1 cellular context compared by ENCODE assay signal in the genomic region with DNA sequence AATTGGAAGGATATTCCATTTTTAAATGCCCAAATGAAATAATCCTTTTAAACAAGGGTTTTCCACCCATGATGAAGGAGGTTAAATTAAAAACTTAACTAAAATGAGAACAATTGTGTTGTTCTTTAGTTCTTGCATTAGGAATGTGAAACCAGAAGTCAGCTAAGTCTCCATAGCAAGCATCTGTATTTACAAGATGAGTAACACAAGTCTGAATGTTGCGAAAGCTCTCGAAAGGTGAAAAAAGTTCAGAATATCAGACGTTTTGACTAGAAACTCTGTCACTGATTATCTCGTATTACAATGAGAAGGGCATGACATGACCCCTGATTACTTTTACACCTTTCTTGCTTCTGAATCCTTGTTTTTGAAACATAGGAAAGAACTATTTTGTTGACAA.
TF ChIP-seq lines count a peak whose summit lies in the region.

No MANE protein-coding gene starts in this region.

TF ChIP-seq in HepG2, 621 proteins besides CTCF, POLR2A, EP300 and RAD21 (continued from another document and continues in another):
- no peak for TF ChIP-seq ZSCAN22 (CRISPR knock-in tag; IDR thresholded peaks at IDR 0.05)
- TF ChIP-seq, protein P1, sequence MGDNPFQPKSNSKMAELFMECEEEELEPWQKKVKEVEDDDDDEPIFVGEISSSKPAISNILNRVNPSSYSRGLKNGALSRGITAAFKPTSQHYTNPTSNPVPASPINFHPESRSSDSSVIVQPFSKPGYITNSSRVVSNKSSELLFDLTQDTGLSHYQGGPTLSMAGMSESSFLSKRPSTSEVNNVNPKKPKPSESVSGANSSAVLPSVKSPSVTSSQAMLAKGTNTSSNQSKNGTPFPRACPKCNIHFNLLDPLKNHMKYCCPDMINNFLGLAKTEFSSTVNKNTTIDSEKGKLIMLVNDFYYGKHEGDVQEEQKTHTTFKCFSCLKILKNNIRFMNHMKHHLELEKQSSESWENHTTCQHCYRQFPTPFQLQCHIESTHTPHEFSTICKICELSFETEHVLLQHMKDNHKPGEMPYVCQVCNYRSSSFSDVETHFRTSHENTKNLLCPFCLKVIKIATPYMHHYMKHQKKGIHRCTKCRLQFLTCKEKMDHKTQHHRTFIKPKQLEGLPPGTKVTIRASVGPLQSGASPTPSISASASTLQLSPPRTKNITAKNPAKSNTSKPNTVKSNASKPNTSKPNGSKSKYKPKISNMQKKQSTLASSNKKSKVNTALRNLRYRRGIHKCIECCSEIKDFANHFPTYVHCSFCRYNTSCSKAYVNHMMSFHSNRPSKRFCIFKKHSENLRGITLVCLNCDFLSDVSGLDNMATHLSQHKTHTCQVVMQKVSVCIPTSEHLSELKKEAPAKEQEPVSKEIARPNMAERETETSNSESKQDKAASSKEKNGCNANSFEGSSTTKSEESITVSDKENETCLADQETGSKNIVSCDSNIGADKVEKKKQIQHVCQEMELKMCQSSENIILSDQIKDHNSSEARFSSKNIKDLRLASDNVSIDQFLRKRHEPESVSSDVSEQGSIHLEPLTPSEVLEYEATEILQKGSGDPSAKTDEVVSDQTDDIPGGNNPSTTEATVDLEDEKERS (CRISPR knock-in tag; IDR thresholded peaks at IDR 0.05), result no peak
- no peak for TF ChIP-seq MAZ (IDR thresholded peaks at IDR 0.05; ENCODE audit: borderline replicate concordance, low read depth, low read length)
- no peak for TF ChIP-seq MAZ (CRISPR knock-in tag; IDR thresholded peaks at IDR 0.05; ENCODE audit: low read depth)
- TF ChIP-seq ZNF562 (CRISPR knock-in tag; IDR thresholded peaks at IDR 0.05; ENCODE audit: borderline replicate concordance), result no peak
- no peak for TF ChIP-seq ZNF256 (CRISPR knock-in tag; conservative IDR thresholded peaks at IDR 0.05)
- no peak for TF ChIP-seq KLF6 (CRISPR knock-in tag; IDR thresholded peaks at IDR 0.05)
- TF ChIP-seq DPF2 (CRISPR knock-in tag; IDR thresholded peaks at IDR 0.05; ENCODE audit: borderline replicate concordance, low read depth), result no peak
- no peak for TF ChIP-seq SYNCRIP (IDR thresholded peaks at IDR 0.05; ENCODE audit: insufficient read depth, low read depth, low read length)
- TF ChIP-seq CBX5 (CRISPR knock-in tag; IDR thresholded peaks at IDR 0.05; ENCODE audit: borderline replicate concordance), result no peak
- no peak for TF ChIP-seq ZFY (CRISPR knock-in tag; IDR thresholded peaks at IDR 0.05)
- TF ChIP-seq ZNF510 (CRISPR knock-in tag; IDR thresholded peaks at IDR 0.05; ENCODE audit: low read depth), result no peak
- TF ChIP-seq BORCS8-MEF2B (CRISPR knock-in tag; IDR thresholded peaks at IDR 0.05), result no peak
- TF ChIP-seq, protein P2, sequence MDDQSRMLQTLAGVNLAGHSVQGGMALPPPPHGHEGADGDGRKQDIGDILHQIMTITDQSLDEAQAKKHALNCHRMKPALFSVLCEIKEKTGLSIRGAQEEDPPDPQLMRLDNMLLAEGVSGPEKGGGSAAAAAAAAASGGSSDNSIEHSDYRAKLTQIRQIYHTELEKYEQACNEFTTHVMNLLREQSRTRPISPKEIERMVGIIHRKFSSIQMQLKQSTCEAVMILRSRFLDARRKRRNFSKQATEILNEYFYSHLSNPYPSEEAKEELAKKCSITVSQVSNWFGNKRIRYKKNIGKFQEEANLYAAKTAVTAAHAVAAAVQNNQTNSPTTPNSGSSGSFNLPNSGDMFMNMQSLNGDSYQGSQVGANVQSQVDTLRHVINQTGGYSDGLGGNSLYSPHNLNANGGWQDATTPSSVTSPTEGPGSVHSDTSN (CRISPR knock-in tag; IDR thresholded peaks at IDR 0.05; ENCODE audit: borderline replicate concordance), result no peak
- TF ChIP-seq THAP11 (CRISPR knock-in tag; IDR thresholded peaks at IDR 0.05), result no peak
- no peak for TF ChIP-seq ZSCAN20 (CRISPR knock-in tag; IDR thresholded peaks at IDR 0.05; ENCODE audit: borderline replicate concordance)
- TF ChIP-seq, protein P3, sequence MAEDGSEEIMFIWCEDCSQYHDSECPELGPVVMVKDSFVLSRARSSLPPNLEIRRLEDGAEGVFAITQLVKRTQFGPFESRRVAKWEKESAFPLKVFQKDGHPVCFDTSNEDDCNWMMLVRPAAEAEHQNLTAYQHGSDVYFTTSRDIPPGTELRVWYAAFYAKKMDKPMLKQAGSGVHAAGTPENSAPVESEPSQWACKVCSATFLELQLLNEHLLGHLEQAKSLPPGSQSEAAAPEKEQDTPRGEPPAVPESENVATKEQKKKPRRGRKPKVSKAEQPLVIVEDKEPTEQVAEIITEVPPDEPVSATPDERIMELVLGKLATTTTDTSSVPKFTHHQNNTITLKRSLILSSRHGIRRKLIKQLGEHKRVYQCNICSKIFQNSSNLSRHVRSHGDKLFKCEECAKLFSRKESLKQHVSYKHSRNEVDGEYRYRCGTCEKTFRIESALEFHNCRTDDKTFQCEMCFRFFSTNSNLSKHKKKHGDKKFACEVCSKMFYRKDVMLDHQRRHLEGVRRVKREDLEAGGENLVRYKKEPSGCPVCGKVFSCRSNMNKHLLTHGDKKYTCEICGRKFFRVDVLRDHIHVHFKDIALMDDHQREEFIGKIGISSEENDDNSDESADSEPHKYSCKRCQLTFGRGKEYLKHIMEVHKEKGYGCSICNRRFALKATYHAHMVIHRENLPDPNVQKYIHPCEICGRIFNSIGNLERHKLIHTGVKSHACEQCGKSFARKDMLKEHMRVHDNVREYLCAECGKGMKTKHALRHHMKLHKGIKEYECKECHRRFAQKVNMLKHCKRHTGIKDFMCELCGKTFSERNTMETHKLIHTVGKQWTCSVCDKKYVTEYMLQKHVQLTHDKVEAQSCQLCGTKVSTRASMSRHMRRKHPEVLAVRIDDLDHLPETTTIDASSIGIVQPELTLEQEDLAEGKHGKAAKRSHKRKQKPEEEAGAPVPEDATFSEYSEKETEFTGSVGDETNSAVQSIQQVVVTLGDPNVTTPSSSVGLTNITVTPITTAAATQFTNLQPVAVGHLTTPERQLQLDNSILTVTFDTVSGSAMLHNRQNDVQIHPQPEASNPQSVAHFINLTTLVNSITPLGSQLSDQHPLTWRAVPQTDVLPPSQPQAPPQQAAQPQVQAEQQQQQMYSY (CRISPR knock-in tag; IDR thresholded peaks at IDR 0.05), result no peak
- no peak for TF ChIP-seq RELA (CRISPR knock-in tag; IDR thresholded peaks at IDR 0.05)
- no peak for TF ChIP-seq HNRNPLL (IDR thresholded peaks at IDR 0.05; ENCODE audit: low read depth, low read length, poor library complexity, severe bottlenecking)
- TF ChIP-seq, protein P4, sequence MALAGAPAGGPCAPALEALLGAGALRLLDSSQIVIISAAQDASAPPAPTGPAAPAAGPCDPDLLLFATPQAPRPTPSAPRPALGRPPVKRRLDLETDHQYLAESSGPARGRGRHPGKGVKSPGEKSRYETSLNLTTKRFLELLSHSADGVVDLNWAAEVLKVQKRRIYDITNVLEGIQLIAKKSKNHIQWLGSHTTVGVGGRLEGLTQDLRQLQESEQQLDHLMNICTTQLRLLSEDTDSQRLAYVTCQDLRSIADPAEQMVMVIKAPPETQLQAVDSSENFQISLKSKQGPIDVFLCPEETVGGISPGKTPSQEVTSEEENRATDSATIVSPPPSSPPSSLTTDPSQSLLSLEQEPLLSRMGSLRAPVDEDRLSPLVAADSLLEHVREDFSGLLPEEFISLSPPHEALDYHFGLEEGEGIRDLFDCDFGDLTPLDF (CRISPR knock-in tag; IDR thresholded peaks at IDR 0.05), result no peak
- TF ChIP-seq TMF1 (CRISPR knock-in tag; IDR thresholded peaks at IDR 0.05; ENCODE audit: low read depth), result no peak
- TF ChIP-seq, protein P5, sequence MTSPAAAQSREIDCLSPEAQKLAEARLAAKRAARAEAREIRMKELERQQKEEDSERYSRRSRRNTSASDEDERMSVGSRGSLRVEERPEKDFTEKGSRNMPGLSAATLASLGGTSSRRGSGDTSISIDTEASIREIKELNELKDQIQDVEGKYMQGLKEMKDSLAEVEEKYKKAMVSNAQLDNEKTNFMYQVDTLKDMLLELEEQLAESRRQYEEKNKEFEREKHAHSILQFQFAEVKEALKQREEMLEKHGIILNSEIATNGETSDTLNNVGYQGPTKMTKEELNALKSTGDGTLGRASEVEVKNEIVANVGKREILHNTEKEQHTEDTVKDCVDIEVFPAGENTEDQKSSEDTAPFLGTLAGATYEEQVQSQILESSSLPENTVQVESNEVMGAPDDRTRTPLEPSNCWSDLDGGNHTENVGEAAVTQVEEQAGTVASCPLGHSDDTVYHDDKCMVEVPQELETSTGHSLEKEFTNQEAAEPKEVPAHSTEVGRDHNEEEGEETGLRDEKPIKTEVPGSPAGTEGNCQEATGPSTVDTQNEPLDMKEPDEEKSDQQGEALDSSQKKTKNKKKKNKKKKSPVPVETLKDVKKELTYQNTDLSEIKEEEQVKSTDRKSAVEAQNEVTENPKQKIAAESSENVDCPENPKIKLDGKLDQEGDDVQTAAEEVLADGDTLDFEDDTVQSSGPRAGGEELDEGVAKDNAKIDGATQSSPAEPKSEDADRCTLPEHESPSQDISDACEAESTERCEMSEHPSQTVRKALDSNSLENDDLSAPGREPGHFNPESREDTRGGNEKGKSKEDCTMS (CRISPR knock-in tag; conservative IDR thresholded peaks at IDR 0.05), result no peak
- no peak for TF ChIP-seq ZFP82 (CRISPR knock-in tag; IDR thresholded peaks at IDR 0.05; ENCODE audit: borderline replicate concordance)
- TF ChIP-seq ASH2L (IDR thresholded peaks at IDR 0.05; ENCODE audit: insufficient read length, low read depth, low read length), result no peak
- TF ChIP-seq ZNF225 (CRISPR knock-in tag; IDR thresholded peaks at IDR 0.05), result no peak
- no peak for TF ChIP-seq ZNF224 (CRISPR knock-in tag; IDR thresholded peaks at IDR 0.05)
- TF ChIP-seq ZNF766 (CRISPR knock-in tag; IDR thresholded peaks at IDR 0.05; ENCODE audit: borderline replicate concordance), result no peak
- TF ChIP-seq, protein P6, sequence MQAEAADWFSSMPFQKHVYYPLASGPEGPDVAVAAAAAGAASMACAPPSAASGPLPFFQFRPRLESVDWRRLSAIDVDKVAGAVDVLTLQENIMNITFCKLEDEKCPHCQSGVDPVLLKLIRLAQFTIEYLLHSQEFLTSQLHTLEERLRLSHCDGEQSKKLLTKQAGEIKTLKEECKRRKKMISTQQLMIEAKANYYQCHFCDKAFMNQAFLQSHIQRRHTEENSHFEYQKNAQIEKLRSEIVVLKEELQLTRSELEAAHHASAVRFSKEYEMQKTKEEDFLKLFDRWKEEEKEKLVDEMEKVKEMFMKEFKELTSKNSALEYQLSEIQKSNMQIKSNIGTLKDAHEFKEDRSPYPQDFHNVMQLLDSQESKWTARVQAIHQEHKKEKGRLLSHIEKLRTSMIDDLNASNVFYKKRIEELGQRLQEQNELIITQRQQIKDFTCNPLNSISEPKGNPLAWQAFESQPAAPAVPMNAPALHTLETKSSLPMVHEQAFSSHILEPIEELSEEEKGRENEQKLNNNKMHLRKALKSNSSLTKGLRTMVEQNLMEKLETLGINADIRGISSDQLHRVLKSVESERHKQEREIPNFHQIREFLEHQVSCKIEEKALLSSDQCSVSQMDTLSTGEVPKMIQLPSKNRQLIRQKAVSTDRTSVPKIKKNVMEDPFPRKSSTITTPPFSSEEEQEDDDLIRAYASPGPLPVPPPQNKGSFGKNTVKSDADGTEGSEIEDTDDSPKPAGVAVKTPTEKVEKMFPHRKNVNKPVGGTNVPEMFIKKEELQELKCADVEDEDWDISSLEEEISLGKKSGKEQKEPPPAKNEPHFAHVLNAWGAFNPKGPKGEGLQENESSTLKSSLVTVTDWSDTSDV (CRISPR knock-in tag; IDR thresholded peaks at IDR 0.05), result no peak
- TF ChIP-seq, protein P7, sequence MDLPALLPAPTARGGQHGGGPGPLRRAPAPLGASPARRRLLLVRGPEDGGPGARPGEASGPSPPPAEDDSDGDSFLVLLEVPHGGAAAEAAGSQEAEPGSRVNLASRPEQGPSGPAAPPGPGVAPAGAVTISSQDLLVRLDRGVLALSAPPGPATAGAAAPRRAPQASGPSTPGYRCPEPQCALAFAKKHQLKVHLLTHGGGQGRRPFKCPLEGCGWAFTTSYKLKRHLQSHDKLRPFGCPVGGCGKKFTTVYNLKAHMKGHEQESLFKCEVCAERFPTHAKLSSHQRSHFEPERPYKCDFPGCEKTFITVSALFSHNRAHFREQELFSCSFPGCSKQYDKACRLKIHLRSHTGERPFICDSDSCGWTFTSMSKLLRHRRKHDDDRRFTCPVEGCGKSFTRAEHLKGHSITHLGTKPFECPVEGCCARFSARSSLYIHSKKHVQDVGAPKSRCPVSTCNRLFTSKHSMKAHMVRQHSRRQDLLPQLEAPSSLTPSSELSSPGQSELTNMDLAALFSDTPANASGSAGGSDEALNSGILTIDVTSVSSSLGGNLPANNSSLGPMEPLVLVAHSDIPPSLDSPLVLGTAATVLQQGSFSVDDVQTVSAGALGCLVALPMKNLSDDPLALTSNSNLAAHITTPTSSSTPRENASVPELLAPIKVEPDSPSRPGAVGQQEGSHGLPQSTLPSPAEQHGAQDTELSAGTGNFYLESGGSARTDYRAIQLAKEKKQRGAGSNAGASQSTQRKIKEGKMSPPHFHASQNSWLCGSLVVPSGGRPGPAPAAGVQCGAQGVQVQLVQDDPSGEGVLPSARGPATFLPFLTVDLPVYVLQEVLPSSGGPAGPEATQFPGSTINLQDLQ (CRISPR knock-in tag; IDR thresholded peaks at IDR 0.05), result no peak
- peak; percentile 45; the same call in 1 of the 2 replicates for TF ChIP-seq SOX5 (CRISPR knock-in tag; IDR thresholded peaks at IDR 0.05; ENCODE audit: borderline replicate concordance)
- no peak for TF ChIP-seq ERF (CRISPR knock-in tag; IDR thresholded peaks at IDR 0.05)
- TF ChIP-seq SPEN (CRISPR knock-in tag; IDR thresholded peaks at IDR 0.05; ENCODE audit: low read depth), result no peak
- TF ChIP-seq, protein P8, sequence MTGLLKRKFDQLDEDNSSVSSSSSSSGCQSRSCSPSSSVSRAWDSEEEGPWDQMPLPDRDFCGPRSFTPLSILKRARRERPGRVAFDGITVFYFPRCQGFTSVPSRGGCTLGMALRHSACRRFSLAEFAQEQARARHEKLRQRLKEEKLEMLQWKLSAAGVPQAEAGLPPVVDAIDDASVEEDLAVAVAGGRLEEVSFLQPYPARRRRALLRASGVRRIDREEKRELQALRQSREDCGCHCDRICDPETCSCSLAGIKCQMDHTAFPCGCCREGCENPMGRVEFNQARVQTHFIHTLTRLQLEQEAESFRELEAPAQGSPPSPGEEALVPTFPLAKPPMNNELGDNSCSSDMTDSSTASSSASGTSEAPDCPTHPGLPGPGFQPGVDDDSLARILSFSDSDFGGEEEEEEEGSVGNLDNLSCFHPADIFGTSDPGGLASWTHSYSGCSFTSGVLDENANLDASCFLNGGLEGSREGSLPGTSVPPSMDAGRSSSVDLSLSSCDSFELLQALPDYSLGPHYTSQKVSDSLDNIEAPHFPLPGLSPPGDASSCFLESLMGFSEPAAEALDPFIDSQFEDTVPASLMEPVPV (CRISPR knock-in tag; IDR thresholded peaks at IDR 0.05), result no peak
- TF ChIP-seq NFE2L2 (IDR thresholded peaks at IDR 0.05; ENCODE audit: low read length), result no peak
- TF ChIP-seq HIVEP1 (CRISPR knock-in tag; IDR thresholded peaks at IDR 0.05), result no peak
- peak in 1 of 2 experiments; percentile 60; a peak in 1 of 4 replicates for TF ChIP-seq NR2F1 (CRISPR knock-in tag; IDR thresholded peaks at IDR 0.05)
- TF ChIP-seq, protein P9, sequence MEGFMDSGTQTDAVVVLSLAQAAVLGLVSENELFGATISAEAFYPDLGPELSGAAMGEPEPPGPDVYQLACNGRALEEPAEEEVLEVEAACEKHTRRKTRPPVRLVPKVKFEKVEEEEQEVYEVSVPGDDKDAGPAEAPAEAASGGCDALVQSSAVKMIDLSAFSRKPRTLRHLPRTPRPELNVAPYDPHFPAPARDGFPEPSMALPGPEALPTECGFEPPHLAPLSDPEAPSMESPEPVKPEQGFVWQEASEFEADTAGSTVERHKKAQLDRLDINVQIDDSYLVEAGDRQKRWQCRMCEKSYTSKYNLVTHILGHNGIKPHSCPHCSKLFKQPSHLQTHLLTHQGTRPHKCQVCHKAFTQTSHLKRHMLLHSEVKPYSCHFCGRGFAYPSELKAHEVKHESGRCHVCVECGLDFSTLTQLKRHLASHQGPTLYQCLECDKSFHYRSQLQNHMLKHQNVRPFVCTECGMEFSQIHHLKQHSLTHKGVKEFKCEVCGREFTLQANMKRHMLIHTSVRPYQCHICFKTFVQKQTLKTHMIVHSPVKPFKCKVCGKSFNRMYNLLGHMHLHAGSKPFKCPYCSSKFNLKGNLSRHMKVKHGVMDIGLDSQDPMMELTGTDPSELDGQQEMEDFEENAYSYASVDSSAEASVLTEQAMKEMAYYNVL (CRISPR knock-in tag; IDR thresholded peaks at IDR 0.05; ENCODE audit: borderline replicate concordance), result no peak
